22 cellular contexts compared by ENCODE assay signal in the genomic region with DNA sequence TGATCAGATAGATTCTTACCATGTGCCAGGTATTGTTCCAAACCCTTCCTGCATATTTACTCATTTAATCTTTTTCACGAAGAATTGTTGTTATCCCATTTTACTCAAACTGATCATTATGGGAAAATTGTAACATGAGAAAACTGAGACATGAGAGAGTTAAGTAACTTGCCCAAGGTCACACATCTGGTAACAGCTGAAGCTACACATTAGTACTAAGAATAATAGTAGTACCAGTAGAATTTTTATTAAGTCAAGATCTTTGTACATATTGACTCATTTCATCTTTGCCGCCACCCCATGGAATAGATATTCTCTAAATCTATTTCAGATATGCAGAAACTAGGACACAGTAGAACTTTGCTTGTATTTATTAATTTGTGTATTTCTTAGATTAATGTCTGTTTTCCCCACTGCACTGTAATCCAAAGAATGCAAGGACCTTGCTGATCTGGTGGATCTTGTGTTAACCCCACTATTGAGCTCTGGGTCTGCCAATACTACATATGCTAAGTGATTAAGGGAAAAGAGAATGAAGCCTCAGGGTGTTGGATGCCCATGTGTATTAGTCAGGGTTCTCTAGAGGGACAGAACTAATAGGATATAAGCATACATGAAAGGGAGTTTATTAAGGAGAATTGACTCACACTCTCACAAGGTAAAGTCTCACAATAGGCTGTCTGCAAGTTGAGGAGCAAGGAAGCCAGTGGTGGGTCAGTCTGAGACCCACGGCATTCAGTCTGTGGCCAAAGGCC.
DNase-seq lines count a peak whose midpoint lies in the region; TF ChIP-seq lines count a peak whose summit lies in the region.
"Had no signal": no experiment of that assay in that cellular context is flagged by ENCODE, and none has a peak within 500 bp of the region (broad histone marks: within the 10 kb centered on the region; RNA-seq: fewer than 3 reads in every experiment).

No MANE protein-coding gene starts in this region.

- in situ Hi-C loops in astrocyte of the spinal cord (cut with HindIII; ENCODE audit: low sequenced_read_pairs) = no loop called here
- in situ Hi-C loops in HAP-1 (cut with MboI; ENCODE audit: low sequenced_read_pairs) = no loop called here

- H3K27ac ChIP-seq in breast epithelium = peak overlapping the region in 1 of 2 donors; percentile 21
- H3K27ac ChIP-seq: 22Rv1, HL-60, tibial nerve had no signal

- no peaks in the 10 kb centered on the region for H3K9me3 ChIP-seq in breast epithelium
- H3K9me3 ChIP-seq in HAP-1 = no peaks in the 10 kb centered on the region
- H3K9me3 ChIP-seq: heart left ventricle, tibial nerve had no signal

- H3K36me3 ChIP-seq in breast epithelium (no peaks in the 10 kb centered on the region), HAP-1 (replicated peaks) (no peaks in the 10 kb centered on the region; the same call in 1 of the 2 replicates)
- H3K36me3 ChIP-seq: heart left ventricle, tibial nerve had no signal

- no peak for TF ChIP-seq POLR2A in breast epithelium (IDR thresholded peaks at IDR 0.05)

- no TSS peak for BruUV-seq in MCF 10A (replicated peaks; lab: Mats Ljungman, UMichigan)

- H3K4me1 ChIP-seq in breast epithelium = no peaks in the 10 kb centered on the region
- no peaks in the 10 kb centered on the region for H3K4me1 ChIP-seq in HAP-1

- intact Hi-C loops in MCF 10A (cut with micrococcal nuclease) = no loop called here
- intact Hi-C loops in breast epithelium (cut with DNase I; ENCODE audit: low total_unique reads) = no loop called here

- no peaks in the 10 kb centered on the region for H3K27me3 Mint-ChIP-seq in MCF 10A (ENCODE audit: insufficient read depth, unreplicated experiment)

- H3K4me3 Mint-ChIP-seq in MCF 10A (ENCODE audit: unreplicated experiment) = no peak overlapping the region
- H3K4me3 Mint-ChIP-seq: CD14-positive monocyte; nephron; T-helper 2 cell treated with Interferon-gamma antibody and Interleukin-4, amounts not matched to agents 5 μg/mL and 100 μg/mL, for 36 hours had no signal

- POLR2A ChIA-PET in MCF 10A (lab: Yijun Ruan, JAX) = interaction anchor here (1.4 kb wide), 1 partner anchor 9 kb away, joined by 6 read pairs; no protein-coding TSS in a partner anchor

- H3K4me3 ChIP-seq in breast epithelium (no peak overlapping the region), astrocyte of the spinal cord (ENCODE audit: low read depth, low read length) (no peak overlapping the region), HAP-1 (no peak overlapping the region)
- H3K4me3 ChIP-seq: heart left ventricle, tibial nerve had no signal

- H3K27me3 ChIP-seq in breast epithelium (no peaks in the 10 kb centered on the region), HAP-1 (ENCODE audit: low read depth) (no peaks in the 10 kb centered on the region)
- H3K27me3 ChIP-seq: heart left ventricle, tibial nerve had no signal

- H3K4me1 Mint-ChIP-seq in MCF 10A (ENCODE audit: insufficient read depth, unreplicated experiment) = peaks cover 19% of the 10 kb centered on the region
- H3K4me1 Mint-ChIP-seq: CD14-positive monocyte had no signal

- TF ChIP-seq CTCF in MCF 10A (IDR thresholded peaks at IDR 0.05; ENCODE audit: unreplicated experiment) (no peak), breast epithelium (IDR thresholded peaks at IDR 0.05) (no peak), astrocyte of the spinal cord (IDR thresholded peaks at IDR 0.05; ENCODE audit: low read depth, low read length) (no peak)

- peak; percentile 47 for DNase-seq in MCF 10A (ENCODE audit: unreplicated experiment)
- no peak for DNase-seq in breast epithelium (ENCODE audit: low spot score in 2 of 2)
- DNase-seq in astrocyte of the spinal cord (ENCODE audit: low read depth, low spot score) = peak; percentile 38
- peak; percentile 71 for DNase-seq in iris pigment epithelial cell (ENCODE audit: low read depth)
- no peak for DNase-seq in NCI-H510A treated with DMSO at 0.1 percent for 48 hours (lab: John Stamatoyannopoulos, UW)
- DNase-seq in amniotic stem cell (lab: John Stamatoyannopoulos, UW) = no peak
- no peak for DNase-seq in HAP-1 (ENCODE audit: low spot score in 2 of 2)
- DNase-seq in pons (ENCODE audit: low spot score) = no peak
- DNase-seq: activated effector memory CD4-positive, alpha-beta T cell treated with Interleukin-2 at 50 U/mL for 16 hours; DMS79 treated with DMSO at 0.1 percent for 48 hours; heart left ventricle; KG1; NCI-H1105; NCI-H526 treated with DMSO at 0.1 percent for 48 hours; stimulated activated CD4-positive, alpha-beta T cell treated with anti-CD3 and anti-CD28 coated beads, Interleukin-15, amount 100 ng/mL, for 24 hours; stimulated activated naive CD4-positive, alpha-beta T cell had no signal

- no peaks in the 10 kb centered on the region for H3K9me3 Mint-ChIP-seq in MCF 10A (ENCODE audit: unreplicated experiment)
- H3K9me3 Mint-ChIP-seq: nephron; T-helper 2 cell treated with Interferon-gamma antibody and Interleukin-4, amounts not matched to agents 5 μg/mL and 100 μg/mL, for 36 hours had no signal

- CTCF ChIA-PET in MCF 10A (lab: Yijun Ruan, JAX) = interaction anchor here (2.0 kb wide), 1 partner anchor 12 kb away, joined by 4 read pairs; no protein-coding TSS in a partner anchor

- H3K36me3 Mint-ChIP-seq in MCF 10A (ENCODE audit: insufficient read depth, unreplicated experiment) = no peaks in the 10 kb centered on the region
- H3K36me3 Mint-ChIP-seq: CD14-positive monocyte had no signal

- H3K27ac Mint-ChIP-seq in MCF 10A (ENCODE audit: low read depth, unreplicated experiment) = peak overlapping the region; percentile 29
- H3K27ac Mint-ChIP-seq: CD14-positive monocyte; nephron; T-helper 2 cell treated with Interferon-gamma antibody and Interleukin-4, amounts not matched to agents 5 μg/mL and 100 μg/mL, for 36 hours had no signal

Comparison
In these comparisons a context has a peak if more than half of its experiments do, and no peak if none do; other contexts are left out.
1. DNase-seq: peak in MCF 10A (single experiment), astrocyte of the spinal cord (single experiment) and iris pigment epithelial cell (single experiment); none in breast epithelium (0 of 2), NCI-H510A treated with DMSO at 0.1 percent for 48 hours (single experiment), amniotic stem cell (single experiment), HAP-1 (0 of 2) and pons (single experiment).